ENCODE assay signal across 8 cellular contexts in genomic region chr2:70133127-70133452, GRCh38. TPM values are rescaled to one million over a fixed set of nuclear protein-coding genes. Genes with fewer than 3 reads are reported as not detected.
DNase-seq lines count a peak whose midpoint lies in the region; ATAC-seq, FAIRE-seq and TF ChIP-seq lines count a peak whose summit lies in the region.

No MANE protein-coding gene starts in this region.

- H3K79me2 ChIP-seq in Karpas-422 (ENCODE audit: low read length) (no peaks in the 10 kb centered on the region), neural progenitor cell (ENCODE audit: low read depth) (no peaks in the 10 kb centered on the region)

- DNase-seq in AG04449 (ENCODE audit: low read depth, low spot score) (no peak), Karpas-422 (no peak), colonic mucosa (no peak), neural progenitor cell (ENCODE audit: low spot score) (no peak), DMS 273 treated with DMSO at 0.1 percent for 48 hours (lab: John Stamatoyannopoulos, UW) (no peak), D721Med (ENCODE audit: insufficient read length, low spot score) (no peak)
- DNase-seq in stimulated activated CD8-positive, alpha-beta memory T cell treated with anti-CD3 and anti-CD28 coated beads, Interleukin-4, amount 100 ng/mL, for 48 hours: no peak

- H3K9me3 ChIP-seq in Karpas-422 (ENCODE audit: low read length) (no peaks in the 10 kb centered on the region), colonic mucosa (no peaks in the 10 kb centered on the region), neural progenitor cell (ENCODE audit: low read depth) (no peaks in the 10 kb centered on the region)

- ATAC-seq in GM18870 (IDR thresholded peaks at IDR 0.05; ENCODE audit: unreplicated experiment): no peak

- H3K4me3 Mint-ChIP-seq in neural progenitor cell: no peak overlapping the region

- no peaks in the 10 kb centered on the region for H3K36me3 ChIP-seq in Karpas-422 (ENCODE audit: insufficient read depth, low read length)
- H3K36me3 ChIP-seq in colonic mucosa: no peaks in the 10 kb centered on the region
- H3K36me3 ChIP-seq in neural progenitor cell: no peaks in the 10 kb centered on the region

- H3K27ac ChIP-seq in Karpas-422 (ENCODE audit: low read length) (peak overlapping the region; percentile 90), colonic mucosa (peak overlapping the region; percentile 90), neural progenitor cell (no peak overlapping the region)

- H3K27me3 ChIP-seq in Karpas-422 (ENCODE audit: low read length) (no peaks in the 10 kb centered on the region), colonic mucosa (no peaks in the 10 kb centered on the region), neural progenitor cell (no peaks in the 10 kb centered on the region)

- FAIRE-seq in D721Med (lab: Jason Lieb, UNC): no peak

- CTCF ChIA-PET in AG04449 (lab: Yijun Ruan, JAX): interaction anchor here (1.0 to 2.0 kb wide), 6 partner anchors 9 to 221 kb away, joined by 3 to 10 read pairs (median 4); partner anchors contain the start of gene C2orf42

- POLR2A ChIA-PET in AG04449 (lab: Yijun Ruan, JAX): interaction anchor here (0.7 to 1.9 kb wide), 5 partner anchors 9 to 219 kb away, joined by 3 to 5 read pairs (median 5); partner anchors contain the start of gene MXD1

- no peaks in the 10 kb centered on the region for H3K36me3 Mint-ChIP-seq in neural progenitor cell

- H3K9me3 Mint-ChIP-seq in neural progenitor cell: no peaks in the 10 kb centered on the region

- peaks cover 31% of the 10 kb centered on the region for H3K4me1 Mint-ChIP-seq in neural progenitor cell

- H2AFZ ChIP-seq in Karpas-422 (ENCODE audit: low read length) (peak overlapping the region; percentile 62), neural progenitor cell (replicated peaks) (peak overlapping the region; percentile 98)

- H3K4me1 ChIP-seq in Karpas-422 (ENCODE audit: low read length) (peaks cover 40% of the 10 kb centered on the region), colonic mucosa (peaks cover 8% of the 10 kb centered on the region), neural progenitor cell (peaks cover 19% of the 10 kb centered on the region)

- H4K20me1 ChIP-seq in Karpas-422 (ENCODE audit: insufficient read depth, low read depth, low read length): no peaks in the 10 kb centered on the region
- H4K20me1 ChIP-seq in neural progenitor cell (ENCODE audit: low read depth): no peaks in the 10 kb centered on the region

- intact Hi-C loops in colonic mucosa (cut with DNase I): no loop called here

- peak overlapping the region; percentile 82 for H3K4me2 ChIP-seq in Karpas-422 (ENCODE audit: low read depth, low read length, poor library complexity, severe bottlenecking)
- H3K4me2 ChIP-seq in neural progenitor cell: no peak overlapping the region

- H3F3A ChIP-seq in neural progenitor cell (ENCODE audit: low read depth): peaks cover 19% of the 10 kb centered on the region

- peak overlapping the region; percentile 88 for H3K27ac Mint-ChIP-seq in neural progenitor cell

- H3K4me3 ChIP-seq in AG04449 (ENCODE audit: low read depth, low read length) (peak overlapping the region; percentile 43; the same call in 1 of the 2 replicates), Karpas-422 (ENCODE audit: low read length) (peak overlapping the region; percentile 62), colonic mucosa (no peak overlapping the region), neural progenitor cell (no peak overlapping the region)

- no peaks in the 10 kb centered on the region for H3K27me3 Mint-ChIP-seq in neural progenitor cell (ENCODE audit: insufficient read depth, low read depth)

- peak overlapping the region; percentile 69 for H3K9ac ChIP-seq in Karpas-422 (ENCODE audit: low read length)
- peak overlapping the region; percentile 51 to 78 for H3K9ac ChIP-seq in colonic mucosa (ENCODE audit: low read depth in 2 of 2, low read length in 2 of 2)
- H3K9ac ChIP-seq in neural progenitor cell: no peak overlapping the region

- TF ChIP-seq CTCF in AG04449 (IDR thresholded peaks at IDR 0.05; ENCODE audit: insufficient read depth, low read length, missing control alignments): no peak
- no peak for TF ChIP-seq CTCF in colonic mucosa (IDR thresholded peaks at IDR 0.05)
- no peak for TF ChIP-seq CTCF in neural progenitor cell (IDR thresholded peaks at IDR 0.05)
- no peak for TF ChIP-seq CTCF in D721Med (IDR thresholded peaks at IDR 0.05; ENCODE audit: insufficient read depth, missing control alignments)

- H3K9me2 ChIP-seq in Karpas-422 (replicated peaks; ENCODE audit: insufficient read depth, low read length): no peaks in the 10 kb centered on the region

RNA-seq across cellular contexts. Expression of gene PCBP1, which starts 45.8 kb away (rescaled TPM):
- total RNA-seq in Karpas-422 (2014; rRNA removed; shearing (Covaris generic); ENCODE audit: low replicate concordance): 91.7 and 128 TPM in 2 replicates
- total RNA-seq in colonic mucosa (100 to 1,000 TPM; 348 to 401 TPM), neural progenitor cell (ENCODE audit: low replicate concordance) (62.0 and 82.0 TPM in 2 replicates)

RNA-seq across cellular contexts. Expression of gene C2orf42, which starts 57.7 kb away (rescaled TPM):
- total RNA-seq in Karpas-422 (2014; rRNA removed; shearing (Covaris generic); ENCODE audit: low replicate concordance): 30.0 and 36.5 TPM in 2 replicates
- 10 to 100 TPM in 1 of 2 donors, 1 to 10 TPM in 1; 7.1 to 11.4 TPM for total RNA-seq in colonic mucosa
- total RNA-seq in neural progenitor cell (ENCODE audit: low replicate concordance): 24.1 and 25.4 TPM in 2 replicates

Comparison
In these comparisons a context has a peak if more than half of its experiments do, and no peak if none do; other contexts are left out.
1. H3K4me3 ChIP-seq: peak in AG04449 (single experiment) and Karpas-422 (single experiment); none in colonic mucosa (single experiment) and neural progenitor cell (single experiment).